Comparison of ENCODE assay signal across 18 cellular contexts in the genomic region with DNA sequence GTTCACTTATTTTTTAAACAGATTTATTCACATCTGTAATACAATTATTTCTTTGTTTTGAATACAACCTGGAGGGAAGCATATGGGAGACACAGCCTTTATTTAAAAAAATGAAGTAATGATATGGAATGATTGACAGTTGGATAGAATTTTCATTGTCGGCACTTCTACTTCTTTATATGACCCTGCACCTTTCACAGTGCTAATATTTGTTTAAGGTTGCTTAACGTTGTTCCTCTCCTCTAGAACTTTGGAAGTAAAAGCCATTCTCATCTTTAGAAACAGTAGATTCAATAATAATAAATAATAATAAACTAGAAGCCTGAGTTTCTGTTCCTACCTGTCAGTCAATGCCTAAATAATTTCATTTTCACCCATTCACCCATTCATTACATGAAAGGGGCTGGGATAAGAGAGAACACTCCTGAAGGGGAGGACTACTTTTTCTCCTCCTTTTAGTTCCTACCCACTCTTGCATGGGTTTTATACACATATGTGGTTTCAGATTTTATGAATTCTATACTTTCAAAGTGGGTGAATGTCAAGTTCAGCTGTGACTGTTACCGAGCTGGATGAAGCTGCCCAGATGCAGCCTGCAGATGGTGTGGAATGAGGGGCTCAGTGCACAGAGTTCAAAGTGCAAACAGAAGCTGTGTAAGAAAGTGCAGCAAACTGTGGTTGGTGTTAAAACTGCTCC. TPM values are rescaled to one million over a fixed set of nuclear protein-coding genes. Genes with fewer than 3 reads are reported as not detected.
DNase-seq lines count a peak whose midpoint lies in the region; ATAC-seq, FAIRE-seq and TF ChIP-seq lines count a peak whose summit lies in the region.
"Had no signal": no experiment of that assay in that cellular context is flagged by ENCODE, and none has a peak within 500 bp of the region (broad histone marks: within the 10 kb centered on the region; RNA-seq: fewer than 3 reads in every experiment).

No MANE protein-coding gene starts in this region.

- H3K4me3 ChIP-seq in pancreas (no peak overlapping the region), endodermal cell (ENCODE audit: low read length) (no peak overlapping the region)
- H3K4me3 ChIP-seq: GM23338, left ventricle myocardium inferior, spleen had no signal

- H3K4me3 Mint-ChIP-seq in activated T-cell treated with anti-CD3 and anti-CD28 coated beads, Interleukin-2, amount 50 U/mL, for 24 hours: peak overlapping the region; percentile 47
- H3K4me3 Mint-ChIP-seq in central memory CD8-positive, alpha-beta T cell: peak overlapping the region; percentile 89
- H3K4me3 Mint-ChIP-seq in endodermal cell: no peak overlapping the region
- H3K4me3 Mint-ChIP-seq: GM23338 had no signal

- TF ChIP-seq CTCF in pancreas (IDR thresholded peaks at IDR 0.05) (no peak), endodermal cell (conservative IDR thresholded peaks at IDR 0.05) (no peak)

- no peaks in the 10 kb centered on the region for H3K27me3 Mint-ChIP-seq in activated T-cell treated with anti-CD3 and anti-CD28 coated beads, Interleukin-2, amount 50 U/mL, for 24 hours
- H3K27me3 Mint-ChIP-seq in central memory CD8-positive, alpha-beta T cell: no peaks in the 10 kb centered on the region
- no peaks in the 10 kb centered on the region for H3K27me3 Mint-ChIP-seq in endodermal cell (ENCODE audit: insufficient read depth)

- H3K4me1 Mint-ChIP-seq in activated T-cell treated with anti-CD3 and anti-CD28 coated beads, Interleukin-2, amount 50 U/mL, for 24 hours (ENCODE audit: low read depth): peaks cover 96% of the 10 kb centered on the region
- peaks cover 88% of the 10 kb centered on the region for H3K4me1 Mint-ChIP-seq in central memory CD8-positive, alpha-beta T cell
- peaks cover 8% of the 10 kb centered on the region for H3K4me1 Mint-ChIP-seq in endodermal cell

- DNase-seq in activated T-cell treated with anti-CD3 and anti-CD28 coated beads, Interleukin-2, amount 50 U/mL, for 24 hours: no peak
- DNase-seq in activated T-cell treated with anti-CD3 and anti-CD28 coated beads for 4 hours (no peak), pancreas (no peak), COLO829 (ENCODE audit: low spot score) (no peak), endodermal cell (no peak)
- DNase-seq in central memory CD8-positive, alpha-beta T cell (ENCODE audit: low spot score in 2 of 2): no peak
- DNase-seq: activated CD4-positive, CD25-positive, alpha-beta regulatory T cell treated with anti-CD3 and anti-CD28 coated beads, Interleukin-2, amount 50 U/mL, for 72 hours; aorta; Calu3; left ventricle myocardium inferior; NCI-H446; SIG-M5; spleen; stimulated activated naive CD4-positive, alpha-beta T cell treated with Interleukin-2 at 50 U/mL for 16 hours had no signal

- H3K4me1 ChIP-seq in pancreas (peaks cover 0 to 5% (median 5%) of the 10 kb centered on the region in 3 donors), endodermal cell (ENCODE audit: control insufficient read depth, insufficient read depth, low read length) (no peaks in the 10 kb centered on the region)
- H3K4me1 ChIP-seq: left ventricle myocardium inferior had no signal

- no peak for FAIRE-seq in pancreas (lab: Jason Lieb, UNC)
- FAIRE-seq: endometrium had no signal

- ATAC-seq in central memory CD8-positive, alpha-beta T cell (replicated peaks; ENCODE audit: extremely low read depth, poor library complexity, severe bottlenecking): no peak
- ATAC-seq in pancreas (peak in 3 of 4 donors; percentile 47 to 82 (median 67)), GM18858 (IDR thresholded peaks at IDR 0.05; ENCODE audit: unreplicated experiment) (no peak)
- ATAC-seq: GM23338 had no signal

- no peak overlapping the region for H3K9ac ChIP-seq in endodermal cell (ENCODE audit: extremely low read depth, low read length, poor library complexity, severe bottlenecking)

- H3K9me3 Mint-ChIP-seq in activated T-cell treated with anti-CD3 and anti-CD28 coated beads, Interleukin-2, amount 50 U/mL, for 24 hours: no peaks in the 10 kb centered on the region
- no peaks in the 10 kb centered on the region for H3K9me3 Mint-ChIP-seq in central memory CD8-positive, alpha-beta T cell
- H3K9me3 Mint-ChIP-seq in endodermal cell: no peaks in the 10 kb centered on the region
- H3K9me3 Mint-ChIP-seq: GM23338 had no signal

- H3K9me3 ChIP-seq in KOPT-K1 (ENCODE audit: insufficient read depth, low read length, poor library complexity, severe bottlenecking): no peaks in the 10 kb centered on the region
- H3K9me3 ChIP-seq in pancreas: no peaks in the 10 kb centered on the region
- H3K9me3 ChIP-seq in endodermal cell (ENCODE audit: control insufficient read depth, low read length): peaks cover 4% of the 10 kb centered on the region
- H3K9me3 ChIP-seq: left ventricle myocardium inferior, spleen had no signal

- H3K27me3 ChIP-seq in pancreas: no peaks in the 10 kb centered on the region
- no peaks in the 10 kb centered on the region for H3K27me3 ChIP-seq in endodermal cell (ENCODE audit: control insufficient read depth, insufficient read depth, low read length, poor library complexity, severe bottlenecking)
- H3K27me3 ChIP-seq: spleen had no signal

- H3K36me3 ChIP-seq in KOPT-K1 (ENCODE audit: insufficient read depth, low read length): peaks cover 69% of the 10 kb centered on the region
- no peaks in the 10 kb centered on the region for H3K36me3 ChIP-seq in pancreas
- no peaks in the 10 kb centered on the region for H3K36me3 ChIP-seq in endodermal cell (ENCODE audit: control insufficient read depth, insufficient read depth, low read length)
- H3K36me3 ChIP-seq: left ventricle myocardium inferior had no signal

- H3K27ac Mint-ChIP-seq in activated T-cell treated with anti-CD3 and anti-CD28 coated beads, Interleukin-2, amount 50 U/mL, for 24 hours: peak overlapping the region; percentile 70
- H3K27ac Mint-ChIP-seq in central memory CD8-positive, alpha-beta T cell (ENCODE audit: low read depth): peak overlapping the region; percentile 98
- no peak overlapping the region for H3K27ac Mint-ChIP-seq in endodermal cell
- H3K27ac Mint-ChIP-seq: GM23338 had no signal

- 14 to 17% methylated on average over 3 of the region's 3 CpGs for WGBS in pancreas, 2 donors
- 86 to 100% methylated on average over 1 to 3 of the region's 3 CpGs for WGBS in endodermal cell (ENCODE audit: insufficient coverage in 1 of 2, insufficient read length in 1 of 2), 2 experiments

- H3K36me3 Mint-ChIP-seq in activated T-cell treated with anti-CD3 and anti-CD28 coated beads, Interleukin-2, amount 50 U/mL, for 24 hours (ENCODE audit: low read depth): peaks cover 55% of the 10 kb centered on the region
- peaks cover 22% of the 10 kb centered on the region for H3K36me3 Mint-ChIP-seq in central memory CD8-positive, alpha-beta T cell (ENCODE audit: insufficient read depth)
- H3K36me3 Mint-ChIP-seq in endodermal cell (ENCODE audit: low read depth): no peaks in the 10 kb centered on the region

- peak overlapping the region; percentile 95 for H3K27ac ChIP-seq in KOPT-K1 (ENCODE audit: low read depth, low read length, poor library complexity, severe bottlenecking)
- H3K27ac ChIP-seq in pancreas: no peak overlapping the region
- H3K27ac ChIP-seq in endodermal cell (ENCODE audit: low read depth, low read length): no peak overlapping the region
- H3K27ac ChIP-seq: left ventricle myocardium inferior had no signal

- intact Hi-C loops in pancreas (cut with DNase I): no loop called here

RNA-seq across cellular contexts. Expression of a gene that starts 9.4 kb away (rescaled TPM):
- 10 to 100 TPM in 2 of 6 donors, 1 to 10 TPM in 4; 3.0 to 38.2 (median 5.5) TPM for total RNA-seq in pancreas
- 1 to 10 TPM; 2.1 to 3.9 TPM for polyA plus RNA-seq in pancreas
- total RNA-seq in endodermal cell: 1 to 10 TPM in 1 of 2 donors, under 1 TPM in 1; 0.31 to 2.8 TPM
- 0.50 TPM for polyA plus RNA-seq in endodermal cell (2013, experiment 1 of 2)
- 1.0 TPM for polyA plus RNA-seq in endodermal cell (2013, experiment 2 of 2)

Comparison
In these comparisons a context has a peak if more than half of its experiments do, and no peak if none do; other contexts are left out.
1. ATAC-seq: peak in pancreas (3 of 4); none in central memory CD8-positive, alpha-beta T cell (single experiment) and GM18858 (single experiment).